Comparison of ENCODE assay signal across 8 cellular contexts in genomic region chr1:58784758-58785423, GRCh38. TPM values are rescaled to one million over a fixed set of nuclear protein-coding genes. Genes with fewer than 3 reads are reported as not detected.
DNase-seq lines count a peak whose midpoint lies in the region; ATAC-seq and TF ChIP-seq lines count a peak whose summit lies in the region.

No MANE protein-coding gene starts in this region.

- H3K27me3 Mint-ChIP-seq in neural progenitor cell (ENCODE audit: insufficient read depth, low read depth): peaks cover 27% of the 10 kb centered on the region
- H3K27me3 Mint-ChIP-seq in stimulated activated naive CD8-positive, alpha-beta T cell treated with anti-CD3 and anti-CD28 coated beads, Interleukin-15, amount 100 ng/mL, for 72 hours: no peaks in the 10 kb centered on the region

- H3K4me3 Mint-ChIP-seq in neural progenitor cell: peak overlapping the region; percentile 94
- H3K4me3 Mint-ChIP-seq in stimulated activated naive CD8-positive, alpha-beta T cell treated with anti-CD3 and anti-CD28 coated beads, Interleukin-15, amount 100 ng/mL, for 72 hours: peak overlapping the region; percentile 93 to 96

- H3K9ac ChIP-seq in neural progenitor cell: no peak overlapping the region

- peaks cover 4% of the 10 kb centered on the region for H3K36me3 Mint-ChIP-seq in neural progenitor cell

- H3K27ac ChIP-seq in foreskin keratinocyte: peak overlapping the region; percentile 97
- H3K27ac ChIP-seq in neural progenitor cell: no peak overlapping the region

- peaks cover 14% of the 10 kb centered on the region for H3K4me1 ChIP-seq in foreskin keratinocyte
- H3K4me1 ChIP-seq in neural progenitor cell: peaks cover 19% of the 10 kb centered on the region

- peak overlapping the region; percentile 61 for H3K4me3 ChIP-seq in neural progenitor cell

- peaks cover 19% of the 10 kb centered on the region for H4K20me1 ChIP-seq in neural progenitor cell (ENCODE audit: low read depth)

- POLR2A ChIA-PET in GM10248 (lab: Yijun Ruan, JAX): interaction anchor here (0.6 to 1.6 kb wide), 5 partner anchors 11 to 228 kb away, joined by 3 to 7 read pairs (median 4); no protein-coding TSS in a partner anchor

- H3K4me1 Mint-ChIP-seq in neural progenitor cell: peaks cover 23% of the 10 kb centered on the region
- H3K4me1 Mint-ChIP-seq in stimulated activated naive CD8-positive, alpha-beta T cell treated with anti-CD3 and anti-CD28 coated beads, Interleukin-15, amount 100 ng/mL, for 72 hours: peaks cover 34% of the 10 kb centered on the region

- H3F3A ChIP-seq in neural progenitor cell (ENCODE audit: low read depth): peaks cover 32% of the 10 kb centered on the region

- H2AFZ ChIP-seq in neural progenitor cell (replicated peaks): no peak overlapping the region

- H3K4me2 ChIP-seq in neural progenitor cell: peak overlapping the region; percentile 84

- no peaks in the 10 kb centered on the region for H3K36me3 ChIP-seq in neural progenitor cell

- H3K27me3 ChIP-seq in foreskin keratinocyte: no peaks in the 10 kb centered on the region
- H3K27me3 ChIP-seq in neural progenitor cell: peaks cover 72% of the 10 kb centered on the region

- ATAC-seq in foreskin keratinocyte (peak; percentile 18), HG03521 (IDR thresholded peaks at IDR 0.05; ENCODE audit: unreplicated experiment) (no peak)
- peak; percentile 27 for ATAC-seq in stimulated activated naive CD8-positive, alpha-beta T cell treated with anti-CD3 and anti-CD28 coated beads, Interleukin-15, amount 100 ng/mL, for 72 hours

- DNase-seq in GM10248 (ENCODE audit: extremely low spot score) (peak; percentile 60), LHCN-M2 (ENCODE audit: low read depth) (peak; percentile 94), SHP77 (lab: John Stamatoyannopoulos, UW) (peak; percentile 74 to 89), foreskin keratinocyte (peak; percentile 79 to 87), neural progenitor cell (ENCODE audit: low spot score) (peak; percentile 71)
- peak; percentile 55 to 82 (median 72) for DNase-seq in activated naive CD4-positive, alpha-beta T cell (lab: John Stamatoyannopoulos, UW)
- DNase-seq in stimulated activated naive CD8-positive, alpha-beta T cell treated with anti-CD3 and anti-CD28 coated beads, Interleukin-15, amount 100 ng/mL, for 72 hours: peak; percentile 75 to 84

- H3K9me3 Mint-ChIP-seq in neural progenitor cell: peaks cover 3% of the 10 kb centered on the region
- H3K9me3 Mint-ChIP-seq in stimulated activated naive CD8-positive, alpha-beta T cell treated with anti-CD3 and anti-CD28 coated beads, Interleukin-15, amount 100 ng/mL, for 72 hours: peaks cover 8 to 22% of the 10 kb centered on the region in 2 donors

- peak; percentile 48 for TF ChIP-seq CTCF in GM10248 (IDR thresholded peaks at IDR 0.05; ENCODE audit: control extremely low read depth, extremely low read depth, low read depth, missing control alignments)
- TF ChIP-seq CTCF in foreskin keratinocyte (conservative IDR thresholded peaks at IDR 0.05): peak; percentile 93
- peak; percentile 57 for TF ChIP-seq CTCF in neural progenitor cell (IDR thresholded peaks at IDR 0.05)

- CTCF ChIA-PET in GM10248 (lab: Yijun Ruan, JAX): interaction anchor here (1.0 to 1.2 kb wide), 3 partner anchors 14 to 914 kb away, joined by 3 to 5 read pairs (median 3); no protein-coding TSS in a partner anchor

- no peak overlapping the region for H3K27ac Mint-ChIP-seq in neural progenitor cell
- peak overlapping the region; percentile 96 to 100 for H3K27ac Mint-ChIP-seq in stimulated activated naive CD8-positive, alpha-beta T cell treated with anti-CD3 and anti-CD28 coated beads, Interleukin-15, amount 100 ng/mL, for 72 hours

- no peaks in the 10 kb centered on the region for H3K79me2 ChIP-seq in neural progenitor cell (ENCODE audit: low read depth)

- H3K9me3 ChIP-seq in neural progenitor cell (ENCODE audit: low read depth): no peaks in the 10 kb centered on the region

RNA-seq across cellular contexts. Expression of gene JUN, which starts 1.0 kb away (rescaled TPM):
- total RNA-seq in LHCN-M2 (2014; rRNA removed) (63.7 and 79.8 TPM in 2 replicates), foreskin keratinocyte (54.8 and 56.1 TPM in 2 replicates), neural progenitor cell (ENCODE audit: low replicate concordance) (10.2 and 16.8 TPM in 2 replicates)
- polyA plus RNA-seq in LHCN-M2 (2012): 38.9 TPM
- 39.9 and 43.7 TPM in 2 replicates for polyA plus RNA-seq in foreskin keratinocyte
